10 cellular contexts compared by ENCODE assay signal in the genomic region with DNA sequence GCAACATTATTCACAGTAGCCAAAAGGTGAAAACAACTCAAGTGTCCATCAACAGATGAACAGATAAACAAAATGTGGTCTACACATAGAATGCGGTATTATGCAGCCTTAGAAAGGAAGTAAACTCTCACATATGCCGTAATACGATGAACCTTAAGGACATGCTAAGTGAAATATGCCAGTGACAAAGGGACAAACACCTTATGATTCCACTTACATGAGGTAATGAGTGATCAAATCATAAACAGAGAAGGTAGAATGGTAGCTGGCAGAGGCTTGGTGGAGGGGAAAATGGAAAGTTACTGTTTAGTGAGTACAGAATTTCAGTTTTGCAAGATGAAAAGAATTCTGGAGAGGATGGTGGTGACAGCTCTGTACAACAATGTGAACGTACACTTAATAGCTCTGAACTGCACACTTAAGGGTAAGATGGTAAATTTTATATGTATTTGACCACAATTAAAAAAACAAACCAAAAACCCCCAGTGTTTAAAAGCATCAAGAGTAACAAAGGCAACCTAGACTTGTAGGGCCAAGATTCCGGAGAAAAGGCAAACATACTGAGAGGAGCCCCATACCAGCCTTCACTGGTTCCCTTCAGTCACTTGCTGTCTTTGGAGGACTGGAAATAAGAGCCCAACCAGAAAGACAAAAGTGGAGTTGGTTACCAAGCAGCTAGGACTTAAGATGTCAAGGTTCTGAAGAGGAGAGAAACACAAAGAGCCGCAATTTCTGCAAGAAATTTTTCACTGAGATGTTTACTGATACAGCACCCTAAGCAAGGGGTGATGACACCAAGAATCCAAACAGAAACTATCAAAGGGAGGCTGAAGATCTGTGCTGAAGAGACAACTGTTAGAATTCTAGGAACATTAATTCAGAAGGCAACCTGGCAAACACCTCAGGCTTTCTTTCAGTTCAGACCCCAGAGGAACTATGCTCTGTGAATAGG.
DNase-seq lines count a peak whose midpoint lies in the region; ATAC-seq, FAIRE-seq and TF ChIP-seq lines count a peak whose summit lies in the region.
"Had no signal": no experiment of that assay in that cellular context is flagged by ENCODE, and none has a peak within 500 bp of the region (broad histone marks: within the 10 kb centered on the region; RNA-seq: fewer than 3 reads in every experiment).

No MANE protein-coding gene starts in this region.

- intact Hi-C loops in K562 (cut with micrococcal nuclease), result no loop called here

- TF ChIP-seq CTCF in K562 (IDR thresholded peaks at IDR 0.05 in 2 of 3, conservative IDR thresholded peaks at IDR 0.05 in 1 of 3; ENCODE audit: insufficient read depth in 2 of 3, low read depth in 1 of 3, low read length in 3 of 3), result no peak

- peaks cover 4% of the 10 kb centered on the region for H3K9me1 ChIP-seq in K562 (ENCODE audit: control insufficient read depth, insufficient read depth, low read length)

- no peak overlapping the region for H3K4me2 ChIP-seq in K562 (ENCODE audit: insufficient read depth, low read length)

- TF ChIP-seq POLR2A in K562 (conservative IDR thresholded peaks at IDR 0.05), result no peak

- no peak overlapping the region for H3K27ac ChIP-seq in K562 (ENCODE audit: extremely low read depth, low read depth, low read length)
- H3K27ac ChIP-seq: WERI-Rb-1 had no signal

- no peak for FAIRE-seq in K562 (lab: Jason Lieb, UNC)

- no peak overlapping the region for H3K4me3 ChIP-seq in K562

- peaks cover 96% of the 10 kb centered on the region for H3K79me2 ChIP-seq in K562 (ENCODE audit: control insufficient read depth, insufficient read depth, low read length)

- no TSS peak for BruUV-seq in K562 (replicated peaks; lab: Mats Ljungman, UMichigan)

- peaks cover 69% of the 10 kb centered on the region for H3K4me1 Mint-ChIP-seq in activated CD4-positive, alpha-beta T cell treated with anti-CD3 and anti-CD28 coated beads, Interleukin-2, amount 10 ng/mL, durations not matched to agents 7 days and 5 days
- H3K4me1 Mint-ChIP-seq in stimulated activated memory B cell treated with anti-CD40 and anti-IgM and Interleukin-4, amounts not matched to agents 10 μg/mL and 1 μg/mL and 100 μg/mL, for 72 hours, result peaks cover 73% of the 10 kb centered on the region

- H3K27me3 ChIP-seq in K562 (ENCODE audit: control insufficient read depth in 2 of 2, insufficient read depth in 2 of 2, low read length in 2 of 2), result no peaks in the 10 kb centered on the region

- no peaks in the 10 kb centered on the region for H3K27me3 Mint-ChIP-seq in activated CD4-positive, alpha-beta T cell treated with anti-CD3 and anti-CD28 coated beads, Interleukin-2, amount 10 ng/mL, durations not matched to agents 7 days and 5 days
- no peaks in the 10 kb centered on the region for H3K27me3 Mint-ChIP-seq in stimulated activated memory B cell treated with anti-CD40 and anti-IgM and Interleukin-4, amounts not matched to agents 10 μg/mL and 1 μg/mL and 100 μg/mL, for 72 hours

- H3K9me3 Mint-ChIP-seq in activated CD4-positive, alpha-beta T cell treated with anti-CD3 and anti-CD28 coated beads, Interleukin-2, amount 10 ng/mL, durations not matched to agents 7 days and 5 days, result no peaks in the 10 kb centered on the region
- no peaks in the 10 kb centered on the region for H3K9me3 Mint-ChIP-seq in stimulated activated memory B cell treated with anti-CD40 and anti-IgM and Interleukin-4, amounts not matched to agents 10 μg/mL and 1 μg/mL and 100 μg/mL, for 72 hours

- peak; percentile 14 for DNase-seq in activated CD4-positive, alpha-beta T cell treated with anti-CD3 and anti-CD28 coated beads, Interleukin-2, amount 10 ng/mL, durations not matched to agents 7 days and 5 days
- DNase-seq in activated CD4-positive, alpha-beta T cell treated with anti-CD3 and anti-CD28 coated beads for 1 hour, result no peak
- DNase-seq in K562 (ENCODE audit: extremely low read depth in 1 of 4, low spot score in 3 of 4), result no peak
- no peak for DNase-seq in HT-29 (ENCODE audit: low spot score)
- DNase-seq in NCI-H146 (lab: John Stamatoyannopoulos, UW), result no peak
- DNase-seq: stimulated activated CD4-positive, alpha-beta T cell treated with anti-CD3 and anti-CD28 coated beads, Interleukin-15, amount 100 ng/mL, for 24 hours; WERI-Rb-1 had no signal

- H3K36me3 ChIP-seq in K562 (ENCODE audit: control insufficient read depth, insufficient read depth, low read length), result peaks cover 5% of the 10 kb centered on the region; the same call in 2 of the 3 replicates
- H3K36me3 ChIP-seq: WERI-Rb-1 had no signal

- no peak overlapping the region for H3K9ac ChIP-seq in K562 (ENCODE audit: insufficient read depth in 1 of 2, low read depth in 2 of 2, low read length in 2 of 2)

- WGBS in K562 (ENCODE audit: insufficient coverage, low coverage, missing lambda C conversion rate), result 89% methylated on average over 5 of the region's 6 CpGs

- no peak for TF ChIP-seq RAD21 in K562 (CRISPR knock-in tag; conservative IDR thresholded peaks at IDR 0.05 in 1 of 2, IDR thresholded peaks at IDR 0.05 in 1 of 2)

- ATAC-seq in HG03457 (IDR thresholded peaks at IDR 0.05; ENCODE audit: unreplicated experiment) (peak; percentile 31), K562 (peak; percentile 36; the same call in 2 of the 3 replicates), HG03025 (IDR thresholded peaks at IDR 0.05; ENCODE audit: low FRiP score, unreplicated experiment) (no peak)
- peak; percentile 43 for ATAC-seq in stimulated activated memory B cell treated with anti-CD40 and anti-IgM and Interleukin-4, amounts not matched to agents 10 μg/mL and 1 μg/mL and 100 μg/mL, for 72 hours

- H4K20me1 ChIP-seq in K562 (replicated peaks; ENCODE audit: control insufficient read depth, insufficient read depth, low read length), result no peaks in the 10 kb centered on the region; the same call in 1 of the 2 replicates

- POLR2A ChIA-PET in activated CD4-positive, alpha-beta T cell treated with anti-CD3 and anti-CD28 coated beads, Interleukin-2, amount 10 ng/mL, durations not matched to agents 7 days and 5 days (lab: Charles Lee), result no interaction called here
- POLR2A ChIA-PET in K562 (lab: Yijun Ruan, JAX), result no interaction called here

- no peak for TF ChIP-seq EP300 in K562 (IDR thresholded peaks at IDR 0.05; ENCODE audit: low read length)

- H3K4me3 Mint-ChIP-seq in activated CD4-positive, alpha-beta T cell treated with anti-CD3 and anti-CD28 coated beads, Interleukin-2, amount 10 ng/mL, durations not matched to agents 7 days and 5 days, result peak overlapping the region; percentile 11
- H3K4me3 Mint-ChIP-seq in stimulated activated memory B cell treated with anti-CD40 and anti-IgM and Interleukin-4, amounts not matched to agents 10 μg/mL and 1 μg/mL and 100 μg/mL, for 72 hours, result peak overlapping the region; percentile 57

- CTCF ChIA-PET in activated CD4-positive, alpha-beta T cell treated with anti-CD3 and anti-CD28 coated beads, Interleukin-2, amount 10 ng/mL, durations not matched to agents 7 days and 5 days (lab: Charles Lee), result interaction anchor here (0.6 to 1.6 kb wide), 2 partner anchors 14 to 183 kb away, joined by 3 to 4 read pairs; no protein-coding TSS in a partner anchor
- CTCF ChIA-PET in K562 (lab: Yijun Ruan, JAX; ENCODE audit: low intra/inter-chr PET ratio), result no interaction called here

- H3K9me3 ChIP-seq in K562 (replicated peaks; ENCODE audit: control insufficient read depth, insufficient read depth, low read depth, low read length), result no peaks in the 10 kb centered on the region

- in situ Hi-C loops in K562 (cut with MboI), result no loop called here

- no peak overlapping the region for H2AFZ ChIP-seq in K562 (ENCODE audit: low read depth, low read length)

- peak overlapping the region; percentile 87 for H3K27ac Mint-ChIP-seq in activated CD4-positive, alpha-beta T cell treated with anti-CD3 and anti-CD28 coated beads, Interleukin-2, amount 10 ng/mL, durations not matched to agents 7 days and 5 days
- peak overlapping the region; percentile 94 for H3K27ac Mint-ChIP-seq in stimulated activated memory B cell treated with anti-CD40 and anti-IgM and Interleukin-4, amounts not matched to agents 10 μg/mL and 1 μg/mL and 100 μg/mL, for 72 hours

- peaks cover 21% of the 10 kb centered on the region for H3K36me3 Mint-ChIP-seq in activated CD4-positive, alpha-beta T cell treated with anti-CD3 and anti-CD28 coated beads, Interleukin-2, amount 10 ng/mL, durations not matched to agents 7 days and 5 days (ENCODE audit: low read depth)
- peaks cover 23% of the 10 kb centered on the region for H3K36me3 Mint-ChIP-seq in stimulated activated memory B cell treated with anti-CD40 and anti-IgM and Interleukin-4, amounts not matched to agents 10 μg/mL and 1 μg/mL and 100 μg/mL, for 72 hours

- H3K4me1 ChIP-seq in K562 (replicated peaks in 1 of 2; ENCODE audit: control insufficient read depth in 2 of 2, insufficient read depth in 2 of 2, low read length in 2 of 2), result peaks cover 0 to 3% of the 10 kb centered on the region in 2 experiments; a peak in 2 of 5 replicates

TF ChIP-seq in K562, 482 proteins besides CTCF, POLR2A, EP300 and RAD21:
- TF ChIP-seq SMARCA4 (IDR thresholded peaks at IDR 0.05) (no peak), ZBTB1 (CRISPR knock-in tag; IDR thresholded peaks at IDR 0.05; ENCODE audit: borderline replicate concordance, low read depth) (no peak)
- TF ChIP-seq, protein P1, sequence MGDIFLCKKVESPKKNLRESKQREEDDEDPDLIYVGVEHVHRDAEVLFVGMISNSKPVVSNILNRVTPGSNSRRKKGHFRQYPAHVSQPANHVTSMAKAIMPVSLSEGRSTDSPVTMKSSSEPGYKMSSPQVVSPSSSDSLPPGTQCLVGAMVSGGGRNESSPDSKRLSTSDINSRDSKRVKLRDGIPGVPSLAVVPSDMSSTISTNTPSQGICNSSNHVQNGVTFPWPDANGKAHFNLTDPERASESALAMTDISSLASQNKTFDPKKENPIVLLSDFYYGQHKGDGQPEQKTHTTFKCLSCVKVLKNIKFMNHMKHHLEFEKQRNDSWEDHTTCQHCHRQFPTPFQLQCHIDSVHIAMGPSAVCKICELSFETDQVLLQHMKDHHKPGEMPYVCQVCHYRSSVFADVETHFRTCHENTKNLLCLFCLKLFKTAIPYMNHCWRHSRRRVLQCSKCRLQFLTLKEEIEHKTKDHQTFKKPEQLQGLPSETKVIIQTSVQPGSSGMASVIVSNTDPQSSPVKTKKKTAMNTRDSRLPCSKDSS (IDR thresholded peaks at IDR 0.05; ENCODE audit: low read depth, partially characterized antibody), result no peak
- TF ChIP-seq, protein P2, sequence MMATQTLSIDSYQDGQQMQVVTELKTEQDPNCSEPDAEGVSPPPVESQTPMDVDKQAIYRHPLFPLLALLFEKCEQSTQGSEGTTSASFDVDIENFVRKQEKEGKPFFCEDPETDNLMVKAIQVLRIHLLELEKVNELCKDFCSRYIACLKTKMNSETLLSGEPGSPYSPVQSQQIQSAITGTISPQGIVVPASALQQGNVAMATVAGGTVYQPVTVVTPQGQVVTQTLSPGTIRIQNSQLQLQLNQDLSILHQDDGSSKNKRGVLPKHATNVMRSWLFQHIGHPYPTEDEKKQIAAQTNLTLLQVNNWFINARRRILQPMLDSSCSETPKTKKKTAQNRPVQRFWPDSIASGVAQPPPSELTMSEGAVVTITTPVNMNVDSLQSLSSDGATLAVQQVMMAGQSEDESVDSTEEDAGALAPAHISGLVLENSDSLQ (IDR thresholded peaks at IDR 0.05), result 0 out of 2 replicates have a peak, but pooled peaks have one; percentile 15
TF ChIP-seq in K562: peak in this region for 1.
